Comparison of ENCODE assay signal across 8 cellular contexts in the genomic region with DNA sequence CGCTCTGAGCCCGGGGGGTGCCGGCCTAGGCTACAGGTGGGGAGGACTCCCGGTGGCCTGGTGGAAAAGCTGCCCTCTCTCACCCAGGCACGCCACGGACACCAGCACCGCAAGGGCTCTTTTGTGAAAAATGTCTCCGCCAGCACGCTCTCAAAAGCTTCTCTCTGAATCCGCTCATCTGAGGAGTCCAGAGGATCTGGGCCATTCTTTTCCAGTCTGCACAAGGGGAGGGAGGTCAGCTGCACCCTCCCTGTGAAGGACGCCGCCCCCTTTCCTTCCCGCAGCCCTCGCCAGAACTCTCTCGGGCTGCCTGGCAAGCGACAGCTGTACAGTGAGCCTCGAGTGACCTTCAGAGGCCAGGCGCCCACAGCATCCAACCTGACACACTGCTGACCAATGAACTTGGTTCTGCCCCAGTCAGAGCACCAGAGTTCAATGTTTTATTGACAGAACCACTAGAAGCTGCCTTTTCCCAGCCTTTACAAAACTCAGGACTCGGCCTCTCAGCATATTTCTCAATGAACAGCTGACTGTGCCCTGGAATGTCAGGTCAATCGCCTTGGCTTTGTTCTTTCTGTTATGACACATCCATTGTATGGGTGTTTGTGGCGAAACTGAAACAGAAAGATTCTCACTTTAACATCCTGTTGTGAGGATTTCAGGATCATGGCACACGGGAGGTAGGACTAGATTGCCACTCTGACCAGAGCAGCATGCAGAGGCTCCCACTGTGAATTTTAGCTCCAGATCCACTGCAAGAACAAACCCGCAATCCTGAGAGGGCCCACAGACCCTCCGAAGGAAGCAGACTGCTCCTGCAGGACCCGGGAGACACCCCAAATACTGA. TPM values are rescaled to one million over a fixed set of nuclear protein-coding genes. Genes with fewer than 3 reads are reported as not detected.
DNase-seq lines count a peak whose midpoint lies in the region; ATAC-seq lines count a peak whose summit lies in the region.

No MANE protein-coding gene starts in this region.

- WGBS in neuronal stem cell (ENCODE audit: extremely low coverage in 2 of 2, insufficient read length in 2 of 2, insufficient replicate concordance in 1 of 2), 2 donors, result no CpG with 5 or more reads among the region's 25 CpGs

- H3K4me2 ChIP-seq in neuronal stem cell (ENCODE audit: insufficient read depth, low read length, poor library complexity, severe bottlenecking), result peak overlapping the region; percentile 52

- H2AK5ac ChIP-seq in neuronal stem cell (ENCODE audit: low read depth, low read length), result peak overlapping the region; percentile 29

- no peak overlapping the region for H4K91ac ChIP-seq in neuronal stem cell (ENCODE audit: low read depth, low read length, poor library complexity)

- peaks cover 3% of the 10 kb centered on the region for H3K9me3 Mint-ChIP-seq in activated T-helper 17 cell treated with anti-CD3 and anti-CD28 coated beads, Interleukin-2, amount 50 U/mL, for 72 hours

- H3K27me3 Mint-ChIP-seq in activated T-helper 17 cell treated with anti-CD3 and anti-CD28 coated beads, Interleukin-2, amount 50 U/mL, for 72 hours, result no peaks in the 10 kb centered on the region

- peak overlapping the region; percentile 75 for H2AFZ ChIP-seq in neuronal stem cell (ENCODE audit: low read length)

- no peaks in the 10 kb centered on the region for H3K36me3 ChIP-seq in neuronal stem cell (replicated peaks in 1 of 2; ENCODE audit: control insufficient read depth in 2 of 2, insufficient read depth in 2 of 2, low read length in 2 of 2)

- H2BK120ac ChIP-seq in neuronal stem cell (ENCODE audit: low read depth, low read length), result peak overlapping the region; percentile 37

- ATAC-seq in HG03460 (IDR thresholded peaks at IDR 0.05; ENCODE audit: unreplicated experiment), result peak; percentile 38
- ATAC-seq in activated T-helper 17 cell treated with anti-CD3 and anti-CD28 coated beads, Interleukin-2, amount 50 U/mL, for 72 hours (replicated peaks), result peak; percentile 68
- ATAC-seq in HG03135 (IDR thresholded peaks at IDR 0.05; ENCODE audit: unreplicated experiment), result no peak
- ATAC-seq in GM19351 (IDR thresholded peaks at IDR 0.05; ENCODE audit: unreplicated experiment), result no peak

- no peaks in the 10 kb centered on the region for H3K9me3 ChIP-seq in neuronal stem cell (replicated peaks in 1 of 2; ENCODE audit: control insufficient read depth in 2 of 2, insufficient read depth in 1 of 2, low read depth in 1 of 2, low read length in 2 of 2)

- H3K4me1 ChIP-seq in neuronal stem cell (ENCODE audit: control insufficient read depth in 2 of 2, insufficient read depth in 1 of 2, low read depth in 1 of 2, low read length in 2 of 2), result peaks cover 10 to 16% of the 10 kb centered on the region in 2 donors

- H4K8ac ChIP-seq in neuronal stem cell (ENCODE audit: low read depth, low read length), result no peak overlapping the region

- H3K9ac ChIP-seq in neuronal stem cell (ENCODE audit: low read depth, low read length, poor library complexity), result peak overlapping the region; percentile 39

- no peaks in the 10 kb centered on the region for H3K79me1 ChIP-seq in neuronal stem cell (ENCODE audit: low read depth, low read length)

- H3K27ac ChIP-seq in neuronal stem cell (replicated peaks; ENCODE audit: low read length), result no peak overlapping the region

- peaks cover 4% of the 10 kb centered on the region for H3K36me3 Mint-ChIP-seq in activated T-helper 17 cell treated with anti-CD3 and anti-CD28 coated beads, Interleukin-2, amount 50 U/mL, for 72 hours (ENCODE audit: low read depth)

- H3K27me3 ChIP-seq in neuronal stem cell (ENCODE audit: control insufficient read depth in 3 of 3, insufficient read depth in 3 of 3, low read depth in 1 of 3, low read length in 3 of 3), result peaks cover 0 to 18% (median 6%) of the 10 kb centered on the region in 3 experiments

- no peak overlapping the region for H3K14ac ChIP-seq in neuronal stem cell (ENCODE audit: low read length)

- H3K4me3 ChIP-seq in neuronal stem cell (ENCODE audit: low read length in 2 of 2), result peak overlapping the region in 1 of 2 donors; percentile 36

- no peak overlapping the region for H3K23ac ChIP-seq in neuronal stem cell (ENCODE audit: low read depth, low read length, poor library complexity)

- H3K4ac ChIP-seq in neuronal stem cell (ENCODE audit: low read length), result no peak overlapping the region

- H3K4me1 Mint-ChIP-seq in activated T-helper 17 cell treated with anti-CD3 and anti-CD28 coated beads, Interleukin-2, amount 50 U/mL, for 72 hours, result peaks cover 61% of the 10 kb centered on the region

- H3K4me3 Mint-ChIP-seq in activated T-helper 17 cell treated with anti-CD3 and anti-CD28 coated beads, Interleukin-2, amount 50 U/mL, for 72 hours, result peak overlapping the region; percentile 76

- no peak overlapping the region for H2BK5ac ChIP-seq in neuronal stem cell (ENCODE audit: low read length)

- peak; percentile 88 for DNase-seq in GM04503 (ENCODE audit: low read depth)
- DNase-seq in globus pallidus (ENCODE audit: low spot score), result peak; percentile 42
- DNase-seq in neuronal stem cell (ENCODE audit: low spot score), result no peak
- DNase-seq in HUDEP-2 (lab: John Stamatoyannopoulos, UW; ENCODE audit: unreplicated experiment in 76 of 76), result no peak

- no peak overlapping the region for H2BK12ac ChIP-seq in neuronal stem cell (ENCODE audit: low read length)

- H2BK15ac ChIP-seq in neuronal stem cell (ENCODE audit: low read length), result no peak overlapping the region

- peak overlapping the region; percentile 79 for H3K18ac ChIP-seq in neuronal stem cell (ENCODE audit: low read length)

- peak overlapping the region; percentile 96 for H3K27ac Mint-ChIP-seq in activated T-helper 17 cell treated with anti-CD3 and anti-CD28 coated beads, Interleukin-2, amount 50 U/mL, for 72 hours

RNA-seq across cellular contexts. Expression of gene SERPINB9, which starts 26.7 kb away (rescaled TPM):
- 10 to 100 TPM; 11.2 to 66.1 TPM for total RNA-seq in activated T-helper 17 cell treated with anti-CD3 and anti-CD28 coated beads, Interleukin-2, amount 50 U/mL, for 72 hours
- 0.96 TPM for polyA plus RNA-seq in neuronal stem cell (2013, experiment 1 of 2)
- 1.1 TPM for polyA plus RNA-seq in neuronal stem cell (2013, experiment 2 of 2)

RNA-seq across cellular contexts. Expression of gene SERPINB1, which starts 34.8 kb away (rescaled TPM):
- 10 to 100 TPM; 33.4 to 67.8 TPM for total RNA-seq in activated T-helper 17 cell treated with anti-CD3 and anti-CD28 coated beads, Interleukin-2, amount 50 U/mL, for 72 hours
- polyA plus RNA-seq in neuronal stem cell (2013, experiment 1 of 2), result 13.3 TPM
- 14.7 TPM for polyA plus RNA-seq in neuronal stem cell (2013, experiment 2 of 2)

Comparison
In these comparisons a context has a peak if more than half of its experiments do, and no peak if none do; other contexts are left out.
1. DNase-seq: peak in GM04503 (single experiment) and globus pallidus (single experiment); none in neuronal stem cell (single experiment) and HUDEP-2 (0 of 76).
2. ATAC-seq: peak in HG03460 (single experiment) and activated T-helper 17 cell treated with anti-CD3 and anti-CD28 coated beads, Interleukin-2, amount 50 U/mL, for 72 hours (single experiment); none in HG03135 (single experiment) and GM19351 (single experiment).